Comparison of ENCODE assay signal across 1 cellular context in the genomic region with DNA sequence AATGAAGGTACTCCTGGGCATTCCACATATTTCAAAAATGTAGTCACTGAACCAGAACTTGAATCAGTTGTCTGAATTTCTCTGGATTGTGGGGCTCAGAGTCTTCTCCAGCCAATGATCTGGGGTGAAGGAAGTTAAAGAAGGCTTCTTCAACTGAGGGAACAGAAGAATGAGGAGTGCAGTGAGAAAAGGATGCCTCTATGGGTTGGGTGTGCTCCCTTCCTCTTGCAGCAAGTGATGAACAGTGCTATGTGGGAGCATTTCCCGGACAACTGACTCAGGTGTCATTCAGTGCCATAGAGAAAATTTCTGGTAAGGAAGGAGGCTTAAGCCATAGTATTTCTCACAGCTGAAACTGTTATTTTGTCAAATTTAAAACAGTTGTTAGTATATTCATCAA.
TF ChIP-seq lines count a peak whose summit lies in the region.

No MANE protein-coding gene starts in this region.

TF ChIP-seq in K562, 482 proteins besides CTCF, POLR2A, EP300 and RAD21:
- TF ChIP-seq ZBTB8A (IDR thresholded peaks at IDR 0.05; ENCODE audit: partially characterized antibody) (no peak), HDAC8 (tag; IDR thresholded peaks at IDR 0.05) (no peak), SOX6 (IDR thresholded peaks at IDR 0.05) (no peak), RBM34 (IDR thresholded peaks at IDR 0.05; ENCODE audit: borderline replicate concordance, insufficient read depth, low read length) (no peak), ZNF449 (CRISPR knock-in tag; IDR thresholded peaks at IDR 0.05) (no peak), THRB (CRISPR knock-in tag; conservative IDR thresholded peaks at IDR 0.05) (no peak), NBN (IDR thresholded peaks at IDR 0.05; ENCODE audit: low read depth) (no peak), CREM (IDR thresholded peaks at IDR 0.05; ENCODE audit: low read depth) (no peak), GTF2F1 (IDR thresholded peaks at IDR 0.05; ENCODE audit: low read depth, low read length) (no peak), TSC22D4 (tag; IDR thresholded peaks at IDR 0.05) (no peak), TRIM25 (IDR thresholded peaks at IDR 0.05; ENCODE audit: borderline replicate concordance) (no peak), MTA2 (IDR thresholded peaks at IDR 0.05; ENCODE audit: low read depth) (no peak), SAP30 (IDR thresholded peaks at IDR 0.05; ENCODE audit: borderline replicate concordance, insufficient read depth, low read depth, low read length, poor library complexity, severe bottlenecking) (no peak)
TF ChIP-seq in K562: peak in this region for 0.
